Comparison of ENCODE assay signal across 8 cellular contexts in genomic region chr10:31133628-31134302, GRCh38.
DNase-seq lines count a peak whose midpoint lies in the region; ATAC-seq and TF ChIP-seq lines count a peak whose summit lies in the region.

No MANE protein-coding gene starts in this region.

- in situ Hi-C loops in GM23248 (cut with MboI): no loop called here

- H3K4me2 ChIP-seq in GM23248 (ENCODE audit: unreplicated experiment): peak overlapping the region; percentile 35

- no peaks in the 10 kb centered on the region for H3K9me3 Mint-ChIP-seq in activated CD4-positive, alpha-beta T cell treated with anti-CD3 and anti-CD28 coated beads, Interleukin-2, amount 10 ng/mL, durations not matched to agents 7 days and 5 days

- no peaks in the 10 kb centered on the region for H3K27me3 ChIP-seq in GM23248 (replicated peaks; ENCODE audit: insufficient read depth)

- H3K36me3 Mint-ChIP-seq in activated CD4-positive, alpha-beta T cell treated with anti-CD3 and anti-CD28 coated beads, Interleukin-2, amount 10 ng/mL, durations not matched to agents 7 days and 5 days (ENCODE audit: low read depth): no peaks in the 10 kb centered on the region

- H3K27ac ChIP-seq in GM23248 (no peak overlapping the region), coronary artery (peak overlapping the region; percentile 92 to 94)

- H3K4me3 ChIP-seq in GM23248: peak overlapping the region; percentile 53
- peak overlapping the region; percentile 74 for H3K4me3 ChIP-seq in coronary artery

- H3K4me1 Mint-ChIP-seq in activated CD4-positive, alpha-beta T cell treated with anti-CD3 and anti-CD28 coated beads, Interleukin-2, amount 10 ng/mL, durations not matched to agents 7 days and 5 days: peaks cover 44% of the 10 kb centered on the region

- peak overlapping the region; percentile 63 for H3K9ac ChIP-seq in GM23248

- peaks cover 21% of the 10 kb centered on the region; the same call in 1 of the 2 replicates for H3F3A ChIP-seq in GM23248 (ENCODE audit: insufficient read depth)

- ATAC-seq in HG02870 (IDR thresholded peaks at IDR 0.05; ENCODE audit: unreplicated experiment): no peak

- H3K9me3 ChIP-seq in GM23248 (ENCODE audit: low read depth): no peaks in the 10 kb centered on the region

- H3K27me3 Mint-ChIP-seq in activated CD4-positive, alpha-beta T cell treated with anti-CD3 and anti-CD28 coated beads, Interleukin-2, amount 10 ng/mL, durations not matched to agents 7 days and 5 days: no peaks in the 10 kb centered on the region

- POLR2A ChIA-PET in activated CD4-positive, alpha-beta T cell treated with anti-CD3 and anti-CD28 coated beads, Interleukin-2, amount 10 ng/mL, durations not matched to agents 7 days and 5 days (lab: Charles Lee): interaction anchor here (0.6 kb wide), 1 partner anchor 10 kb away, joined by 9 read pairs; no protein-coding TSS in a partner anchor

- H2AFZ ChIP-seq in GM23248: peak overlapping the region; percentile 81

- no peaks in the 10 kb centered on the region for H3K36me3 ChIP-seq in GM23248 (ENCODE audit: low read depth)

- H3K9me2 ChIP-seq in GM23248 (ENCODE audit: insufficient read depth): no peaks in the 10 kb centered on the region

- H3K4me1 ChIP-seq in GM23248 (ENCODE audit: insufficient read depth): peaks cover 24% of the 10 kb centered on the region

- no peaks in the 10 kb centered on the region for H4K20me1 ChIP-seq in GM23248 (ENCODE audit: insufficient read depth)

- H3K27ac Mint-ChIP-seq in activated CD4-positive, alpha-beta T cell treated with anti-CD3 and anti-CD28 coated beads, Interleukin-2, amount 10 ng/mL, durations not matched to agents 7 days and 5 days: peak overlapping the region; percentile 86

- CTCF ChIA-PET in activated CD4-positive, alpha-beta T cell treated with anti-CD3 and anti-CD28 coated beads, Interleukin-2, amount 10 ng/mL, durations not matched to agents 7 days and 5 days (lab: Charles Lee): interaction anchor here (1.0 to 1.6 kb wide), 2 partner anchors 12 to 34 kb away, joined by 3 to 4 read pairs; no protein-coding TSS in a partner anchor

- peak; percentile 30 for DNase-seq in DMS79 treated with DMSO at 0.1 percent for 48 hours (lab: John Stamatoyannopoulos, UW)
- peak; percentile 53 for DNase-seq in GM23248
- DNase-seq in NCI-H2081 treated with DMSO at 0.1 percent for 48 hours (lab: John Stamatoyannopoulos, UW): peak; percentile 5
- peak; percentile 66 for DNase-seq in activated CD4-positive, alpha-beta T cell treated with anti-CD3 and anti-CD28 coated beads, Interleukin-2, amount 10 ng/mL, durations not matched to agents 7 days and 5 days
- peak; percentile 90 for DNase-seq in coronary artery (ENCODE audit: low spot score)
- DNase-seq in left kidney (ENCODE audit: low read depth, low spot score): peak; percentile 97
- peak; percentile 59 to 75 for DNase-seq in stimulated activated CD4-positive, alpha-beta T cell treated with anti-CD3 and anti-CD28 coated beads, Interleukin-1b, Interleukin-23, amount 100 ng/mL, for 4 hours (ENCODE audit: low read depth in 2 of 2)

- 16 to 18% methylated on average over 24 to 42 of the region's 43 CpGs for WGBS in GM23248 (ENCODE audit: low coverage in 1 of 2, low lambda C conversion rate in 2 of 2, missing lambda C conversion rate in 2 of 2), 2 experiments

- no peak for TF ChIP-seq CTCF in coronary artery (IDR thresholded peaks at IDR 0.05)

- peak overlapping the region; percentile 65 for H3K4me3 Mint-ChIP-seq in activated CD4-positive, alpha-beta T cell treated with anti-CD3 and anti-CD28 coated beads, Interleukin-2, amount 10 ng/mL, durations not matched to agents 7 days and 5 days

- H3K79me2 ChIP-seq in GM23248 (ENCODE audit: insufficient read depth): no peaks in the 10 kb centered on the region

Comparison
In these comparisons a context has a peak if more than half of its experiments do, and no peak if none do; other contexts are left out.
1. DNase-seq: peak in every context shown above with its lines; median percentile 97 in left kidney; 90 in coronary artery; 67 in stimulated activated CD4-positive, alpha-beta T cell treated with anti-CD3 and anti-CD28 coated beads, Interleukin-1b, Interleukin-23, amount 100 ng/mL, for 4 hours; 66 in activated CD4-positive, alpha-beta T cell treated with anti-CD3 and anti-CD28 coated beads, Interleukin-2, amount 10 ng/mL, durations not matched to agents 7 days and 5 days; 53 in GM23248; 30 in DMS79 treated with DMSO at 0.1 percent for 48 hours; 5 in NCI-H2081 treated with DMSO at 0.1 percent for 48 hours.